In the genomic region with DNA sequence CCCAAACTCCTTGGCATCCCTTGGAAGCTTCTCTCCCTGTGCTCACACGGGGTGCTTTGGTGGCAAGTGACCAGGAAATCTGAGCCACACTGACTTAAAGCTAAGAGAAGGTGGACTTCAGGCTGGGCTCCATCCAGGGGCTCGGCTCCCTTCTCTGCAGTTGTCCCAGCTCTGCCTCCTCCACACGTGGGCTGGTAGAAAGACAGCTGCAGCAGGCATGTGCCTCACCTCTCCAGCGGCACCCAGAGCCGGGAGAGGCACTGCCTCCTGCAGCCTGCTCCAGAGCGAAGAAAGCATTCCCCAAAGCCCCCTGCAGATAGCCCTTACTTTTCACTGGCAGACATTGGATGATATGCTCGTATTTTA, we compare ENCODE assay signal across 31 cellular contexts. TPM values are rescaled to one million over a fixed set of nuclear protein-coding genes. Genes with fewer than 3 reads are reported as not detected.
"Had no signal": no experiment of that assay in that cellular context is flagged by ENCODE, and none has a peak within 500 bp of the region (broad histone marks: within the 10 kb centered on the region; RNA-seq: fewer than 3 reads in every experiment).

No MANE protein-coding gene starts in this region.

- DNase-seq: activated CD4-positive, alpha-beta memory T cell treated with anti-CD3 and anti-CD28 coated beads for 36 hours; activated CD4-positive, alpha-beta T cell treated with anti-CD3 and anti-CD28 coated beads for 36 hours; activated CD4-positive, alpha-beta T cell treated with anti-CD3 and anti-CD28 coated beads, Interleukin-2, amount 10 ng/mL, durations not matched to agents 24 days and 14 days; activated CD4-positive, CD25-positive, alpha-beta regulatory T cell; activated CD4-positive, CD25-positive, alpha-beta regulatory T cell treated with anti-CD3 and anti-CD28 coated beads, Interleukin-2, amount 50 U/mL, for 72 hours; activated CD8-positive, alpha-beta memory T cell treated with anti-CD3 and anti-CD28 coated beads, Interleukin-2, amount 10 ng/mL, durations not matched to agents 7 days and 5 days; activated CD8-positive, alpha-beta memory T cell treated with anti-CD3 and anti-CD28 coated beads, Interleukin-2, amount 50 U/mL, for 4 hours; activated CD8-positive, alpha-beta T cell treated with anti-CD3 and anti-CD28 coated beads, Interleukin-2, amount 10 ng/mL, durations not matched to agents 7 days and 5 days; activated naive CD4-positive, alpha-beta T cell; activated naive CD4-positive, alpha-beta T cell treated with anti-CD3 and anti-CD28 coated beads, Interleukin-2, amount 10 ng/mL, durations not matched to agents 7 days and 5 days; activated naive CD8-positive, alpha-beta T cell treated with anti-CD3 and anti-CD28 coated beads, Interleukin-2, amount 10 ng/mL, durations not matched to agents 7 days and 5 days; activated T-cell treated with anti-CD3 and anti-CD28 coated beads, Interleukin-2, amount 50 U/mL, for 1 hour; activated T-cell treated with anti-CD3 and anti-CD28 coated beads, Interleukin-2, amount 50 U/mL, for 72 hours; brain microvascular endothelial cell; cortex of kidney; dermis blood vessel endothelial cell; effector CD4-positive, alpha-beta T cell; effector memory CD8-positive, alpha-beta T cell; erythroblast; foreskin keratinocyte; glutamatergic neuron; heart left ventricle; T-helper 2 cell had no signal

- H3K9me3 ChIP-seq: ascending aorta, esophagus muscularis mucosa, gastrocnemius medialis, heart left ventricle had no signal

- H3K4me3 ChIP-seq: ascending aorta, esophagus muscularis mucosa, gastrocnemius medialis, heart left ventricle had no signal

- H3K36me3 ChIP-seq: ascending aorta, brain microvascular endothelial cell, gastrocnemius medialis, heart left ventricle had no signal

- H3K4me3 Mint-ChIP-seq: activated CD4-positive, alpha-beta memory T cell treated with anti-CD3 and anti-CD28 coated beads for 36 hours; activated CD4-positive, alpha-beta T cell treated with anti-CD3 and anti-CD28 coated beads for 36 hours; activated CD4-positive, alpha-beta T cell treated with anti-CD3 and anti-CD28 coated beads, Interleukin-2, amount 10 ng/mL, durations not matched to agents 24 days and 14 days; activated CD8-positive, alpha-beta memory T cell treated with anti-CD3 and anti-CD28 coated beads, Interleukin-2, amount 10 ng/mL, durations not matched to agents 7 days and 5 days; activated CD8-positive, alpha-beta T cell treated with anti-CD3 and anti-CD28 coated beads, Interleukin-2, amount 10 ng/mL, durations not matched to agents 7 days and 5 days; activated naive CD4-positive, alpha-beta T cell treated with anti-CD3 and anti-CD28 coated beads, Interleukin-2, amount 10 ng/mL, durations not matched to agents 7 days and 5 days; activated naive CD8-positive, alpha-beta T cell treated with anti-CD3 and anti-CD28 coated beads, Interleukin-2, amount 10 ng/mL, durations not matched to agents 7 days and 5 days; activated T-cell treated with anti-CD3 and anti-CD28 coated beads, Interleukin-2, amount 50 U/mL, for 72 hours; central memory CD8-positive, alpha-beta T cell; effector memory CD8-positive, alpha-beta T cell had no signal

- H3K27me3 ChIP-seq: ascending aorta, brain microvascular endothelial cell, gastrocnemius medialis had no signal

- H3K36me3 Mint-ChIP-seq: activated CD4-positive, alpha-beta memory T cell treated with anti-CD3 and anti-CD28 coated beads for 36 hours; activated CD8-positive, alpha-beta memory T cell treated with anti-CD3 and anti-CD28 coated beads, Interleukin-2, amount 10 ng/mL, durations not matched to agents 7 days and 5 days; activated naive CD4-positive, alpha-beta T cell treated with anti-CD3 and anti-CD28 coated beads, Interleukin-2, amount 10 ng/mL, durations not matched to agents 7 days and 5 days; activated naive CD4-positive, alpha-beta T cell treated with anti-CD3 and anti-CD28 coated beads, Interleukin-2, amount 50 U/mL, for 72 hours; activated naive CD8-positive, alpha-beta T cell treated with anti-CD3 and anti-CD28 coated beads, Interleukin-2, amount 10 ng/mL, durations not matched to agents 7 days and 5 days had no signal

- H3K27ac ChIP-seq: ascending aorta, brain microvascular endothelial cell, esophagus muscularis mucosa, foreskin keratinocyte, gastrocnemius medialis, heart left ventricle had no signal

- H3K27me3 Mint-ChIP-seq: activated naive CD8-positive, alpha-beta T cell treated with anti-CD3 and anti-CD28 coated beads, Interleukin-2, amount 10 ng/mL, durations not matched to agents 7 days and 5 days had no signal

- H3K4me1 Mint-ChIP-seq: activated CD4-positive, alpha-beta T cell treated with anti-CD3 and anti-CD28 coated beads for 36 hours; activated CD4-positive, alpha-beta T cell treated with anti-CD3 and anti-CD28 coated beads, Interleukin-2, amount 10 ng/mL, durations not matched to agents 24 days and 14 days; activated CD8-positive, alpha-beta memory T cell treated with anti-CD3 and anti-CD28 coated beads, Interleukin-2, amount 10 ng/mL, durations not matched to agents 7 days and 5 days; activated naive CD4-positive, alpha-beta T cell treated with anti-CD3 and anti-CD28 coated beads, Interleukin-2, amount 10 ng/mL, durations not matched to agents 7 days and 5 days; activated naive CD8-positive, alpha-beta T cell treated with anti-CD3 and anti-CD28 coated beads, Interleukin-2, amount 10 ng/mL, durations not matched to agents 7 days and 5 days; central memory CD8-positive, alpha-beta T cell had no signal

- H3K4me1 ChIP-seq: ascending aorta, esophagus muscularis mucosa, foreskin keratinocyte, gastrocnemius medialis had no signal

- H3K27ac Mint-ChIP-seq: activated CD4-positive, alpha-beta memory T cell treated with anti-CD3 and anti-CD28 coated beads for 36 hours; activated CD4-positive, alpha-beta T cell treated with anti-CD3 and anti-CD28 coated beads for 36 hours; activated CD4-positive, alpha-beta T cell treated with anti-CD3 and anti-CD28 coated beads, Interleukin-2, amount 10 ng/mL, durations not matched to agents 24 days and 14 days; activated CD8-positive, alpha-beta memory T cell treated with anti-CD3 and anti-CD28 coated beads, Interleukin-2, amount 10 ng/mL, durations not matched to agents 7 days and 5 days; activated CD8-positive, alpha-beta T cell treated with anti-CD3 and anti-CD28 coated beads, Interleukin-2, amount 10 ng/mL, durations not matched to agents 7 days and 5 days; activated naive CD4-positive, alpha-beta T cell treated with anti-CD3 and anti-CD28 coated beads, Interleukin-2, amount 10 ng/mL, durations not matched to agents 7 days and 5 days; activated naive CD4-positive, alpha-beta T cell treated with anti-CD3 and anti-CD28 coated beads, Interleukin-2, amount 50 U/mL, for 72 hours; activated naive CD8-positive, alpha-beta T cell treated with anti-CD3 and anti-CD28 coated beads, Interleukin-2, amount 10 ng/mL, durations not matched to agents 7 days and 5 days; activated T-cell treated with anti-CD3 and anti-CD28 coated beads, Interleukin-2, amount 50 U/mL, for 72 hours; effector memory CD8-positive, alpha-beta T cell had no signal

- H3K9me3 Mint-ChIP-seq: activated CD4-positive, alpha-beta memory T cell treated with anti-CD3 and anti-CD28 coated beads for 36 hours; activated CD4-positive, alpha-beta T cell treated with anti-CD3 and anti-CD28 coated beads, Interleukin-2, amount 10 ng/mL, durations not matched to agents 24 days and 14 days; activated naive CD4-positive, alpha-beta T cell treated with anti-CD3 and anti-CD28 coated beads, Interleukin-2, amount 10 ng/mL, durations not matched to agents 7 days and 5 days; activated naive CD4-positive, alpha-beta T cell treated with anti-CD3 and anti-CD28 coated beads, Interleukin-2, amount 50 U/mL, for 72 hours; activated naive CD8-positive, alpha-beta T cell treated with anti-CD3 and anti-CD28 coated beads, Interleukin-2, amount 10 ng/mL, durations not matched to agents 7 days and 5 days; activated T-cell treated with anti-CD3 and anti-CD28 coated beads, Interleukin-2, amount 50 U/mL, for 72 hours; central memory CD8-positive, alpha-beta T cell; effector memory CD8-positive, alpha-beta T cell had no signal

RNA-seq across cellular contexts. Expression of gene KCNF1, which starts 11.3 kb away (rescaled TPM):
- total RNA-seq: activated CD4-positive, alpha-beta memory T cell treated with anti-CD3 and anti-CD28 coated beads for 36 hours; activated CD4-positive, alpha-beta T cell treated with anti-CD3 and anti-CD28 coated beads for 36 hours; activated CD4-positive, alpha-beta T cell treated with anti-CD3 and anti-CD28 coated beads, Interleukin-2, amount 10 ng/mL, durations not matched to agents 24 days and 14 days; activated CD8-positive, alpha-beta memory T cell treated with anti-CD3 and anti-CD28 coated beads for 36 hours; activated CD8-positive, alpha-beta memory T cell treated with anti-CD3 and anti-CD28 coated beads, Interleukin-2, amount 10 ng/mL, durations not matched to agents 7 days and 5 days; activated CD8-positive, alpha-beta T cell treated with anti-CD3 and anti-CD28 coated beads, Interleukin-2, amount 10 ng/mL, durations not matched to agents 7 days and 5 days; activated naive CD4-positive, alpha-beta T cell treated with anti-CD3 and anti-CD28 coated beads, Interleukin-2, amount 50 U/mL, for 72 hours; activated naive CD8-positive, alpha-beta T cell treated with anti-CD3 and anti-CD28 coated beads, Interleukin-2, amount 10 ng/mL, durations not matched to agents 7 days and 5 days; activated T-cell treated with anti-CD3 and anti-CD28 coated beads, Interleukin-2, amount 50 U/mL, for 72 hours; ascending aorta; bronchial epithelial cell; gastrocnemius medialis; T-helper 1 cell treated with Interleukin-12 subunit alpha and Interleukin-12 subunit beta and Interleukin-4 antibody, amounts not matched to agents 30 ng/mL and 1 ng/mL, for 36 hours had no signal
